24 cellular contexts compared by ENCODE assay signal in the genomic region with DNA sequence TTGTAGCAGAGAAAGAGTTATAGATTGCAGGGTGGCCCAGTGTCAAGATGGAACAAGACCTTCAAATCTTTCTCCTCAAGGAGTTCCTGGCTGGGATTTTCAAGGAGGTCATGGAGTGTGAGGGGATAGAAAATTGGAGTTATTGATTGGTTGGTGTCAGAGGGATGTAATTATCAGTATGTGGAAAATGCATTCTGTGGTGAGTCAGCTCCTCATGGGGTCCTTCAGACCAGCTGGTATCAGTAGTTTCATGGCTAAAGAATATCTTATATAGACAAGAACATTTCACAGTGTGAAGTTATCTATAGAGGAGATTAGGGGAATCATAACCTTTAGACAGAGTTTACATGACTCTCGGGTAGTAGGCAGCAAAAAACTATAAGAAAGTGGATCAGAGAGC.
"Had no signal": no experiment of that assay in that cellular context is flagged by ENCODE, and none has a peak within 500 bp of the region (broad histone marks: within the 10 kb centered on the region; RNA-seq: fewer than 3 reads in every experiment).

No MANE protein-coding gene starts in this region.

- H3K27ac ChIP-seq: ascending aorta, PC-9, RWPE1 had no signal

- H3K4me3 ChIP-seq: ascending aorta, PC-9 had no signal

- H2AFZ ChIP-seq: PC-9 had no signal

- H3K9me3 ChIP-seq: ascending aorta had no signal

- H3K4me2 ChIP-seq: PC-9 had no signal

- H3K36me3 ChIP-seq: ascending aorta had no signal

- H3K27me3 ChIP-seq: ascending aorta had no signal

- DNase-seq: activated CD4-positive, alpha-beta T cell treated with anti-CD3 and anti-CD28 coated beads, Interleukin-2, amount 10 ng/mL, durations not matched to agents 24 days and 14 days; activated CD4-positive, alpha-beta T cell treated with anti-CD3 and anti-CD28 coated beads, Interleukin-2, amount 50 U/mL, for 4 hours; activated CD8-positive, alpha-beta T cell treated with anti-CD3 and anti-CD28 coated beads for 36 hours; activated effector memory CD4-positive, alpha-beta T cell treated with anti-CD3 and anti-CD28 coated beads, Interleukin-2, amount 50 U/mL, for 16 hours; activated naive CD4-positive, alpha-beta T cell; activated naive CD8-positive, alpha-beta T cell treated with anti-CD3 and anti-CD28 coated beads, Interleukin-2, amount 10 ng/mL, durations not matched to agents 7 days and 5 days; activated T-cell treated with anti-CD3 and anti-CD28 coated beads, Interleukin-2, amount 50 U/mL, for 1 hour; activated T-cell treated with anti-CD3 and anti-CD28 coated beads, Interleukin-2, amount 50 U/mL, for 72 hours; amygdala; central memory CD4-positive, alpha-beta T cell; Kasumi-1; KG1; MM.1S; MV-4-11; NCI-H1092; NCI-H1436 treated with DMSO at 0.1 percent for 48 hours; NCI-H187 treated with DMSO at 0.1 percent for 48 hours; NCI-H2081 treated with DMSO at 0.1 percent for 48 hours; NCI-H345; NCI-H524 treated with DMSO at 0.1 percent for 48 hours; PC-9; Right ventricle myocardium superior had no signal
